ENCODE assay signal across 18 cellular contexts in genomic region chr20:51715028-51715872, GRCh38. TPM values are rescaled to one million over a fixed set of nuclear protein-coding genes. Genes with fewer than 3 reads are reported as not detected.
DNase-seq lines count a peak whose midpoint lies in the region; ATAC-seq and TF ChIP-seq lines count a peak whose summit lies in the region.
"Had no signal": no experiment of that assay in that cellular context is flagged by ENCODE, and none has a peak within 500 bp of the region (broad histone marks: within the 10 kb centered on the region; RNA-seq: fewer than 3 reads in every experiment).

No MANE protein-coding gene starts in this region.

- no peak overlapping the region for H4K5ac ChIP-seq in mesendoderm (ENCODE audit: low read length)

- peaks cover 8% of the 10 kb centered on the region for H3K36me3 Mint-ChIP-seq in activated T-helper 2 cell treated with anti-CD3 and anti-CD28 coated beads, Interferon-gamma antibody, Interleukin-2, Interleukin-4, amounts not matched to agents 10 μg/mL and 5 μg/mL and 100 μg/mL, durations not matched to agents 14 hours and 24 hours and 36 hours (ENCODE audit: low read depth)
- H3K36me3 Mint-ChIP-seq: memory B cell had no signal

- H3K4me3 Mint-ChIP-seq in activated T-helper 2 cell treated with anti-CD3 and anti-CD28 coated beads, Interferon-gamma antibody, Interleukin-2, Interleukin-4, amounts not matched to agents 10 μg/mL and 5 μg/mL and 100 μg/mL, durations not matched to agents 14 hours and 24 hours and 36 hours (ENCODE audit: low read depth), result peak overlapping the region; percentile 30
- H3K4me3 Mint-ChIP-seq: memory B cell, neural crest cell had no signal

- H3K27ac Mint-ChIP-seq in activated T-helper 2 cell treated with anti-CD3 and anti-CD28 coated beads, Interferon-gamma antibody, Interleukin-2, Interleukin-4, amounts not matched to agents 10 μg/mL and 5 μg/mL and 100 μg/mL, durations not matched to agents 14 hours and 24 hours and 36 hours, result peak overlapping the region; percentile 90
- H3K27ac Mint-ChIP-seq: memory B cell had no signal

- H3K27me3 Mint-ChIP-seq in activated T-helper 2 cell treated with anti-CD3 and anti-CD28 coated beads, Interferon-gamma antibody, Interleukin-2, Interleukin-4, amounts not matched to agents 10 μg/mL and 5 μg/mL and 100 μg/mL, durations not matched to agents 14 hours and 24 hours and 36 hours (ENCODE audit: low read depth), result peaks cover 7% of the 10 kb centered on the region

- no peak overlapping the region for H2BK15ac ChIP-seq in mesendoderm (replicated peaks; ENCODE audit: low read depth)

- DNase-seq in AG08395 (ENCODE audit: low spot score) (peak; percentile 18), HAP-1 (ENCODE audit: low spot score in 2 of 2) (peak; percentile 67 to 85), mesendoderm (no peak), UCSD-AML1 (lab: John Stamatoyannopoulos, UW; ENCODE audit: unreplicated experiment) (no peak), GM13976 (ENCODE audit: low spot score) (no peak)
- DNase-seq in activated T-helper 2 cell treated with anti-CD3 and anti-CD28 coated beads, Interferon-gamma antibody, Interleukin-2, Interleukin-4, amounts not matched to agents 10 μg/mL and 5 μg/mL and 100 μg/mL, durations not matched to agents 14 hours and 24 hours and 36 hours (ENCODE audit: low spot score), result no peak
- DNase-seq: activated CD4-positive, alpha-beta T cell treated with anti-CD3 and anti-CD28 coated beads, Interleukin-2, amount 50 U/mL, for 1 hour; activated T-cell treated with anti-CD3 and anti-CD28 coated beads, Interleukin-2, amount 50 U/mL, for 48 hours; islet precursor cell; MV-4-11; NCI-H2171; right cardiac atrium; Right ventricle myocardium superior; tibial artery had no signal

- in situ Hi-C loops in HAP-1 (cut with MboI; ENCODE audit: low sequenced_read_pairs), result no loop called here
- in situ Hi-C loops in GM13976 (cut with MboI; ENCODE audit: low sequenced_read_pairs, unreplicated experiment), result no loop called here

- no peaks in the 10 kb centered on the region for H3K79me1 ChIP-seq in mesendoderm (ENCODE audit: low read length)

- no peak overlapping the region for H3K4ac ChIP-seq in mesendoderm (ENCODE audit: low read depth, low read length)

- peak overlapping the region; percentile 36 for H3K18ac ChIP-seq in mesendoderm (ENCODE audit: low read length)

- H3K27me3 ChIP-seq in HAP-1 (ENCODE audit: low read depth) (no peaks in the 10 kb centered on the region), mesendoderm (ENCODE audit: insufficient read depth, low read length, poor library complexity) (no peaks in the 10 kb centered on the region)
- H3K27me3 ChIP-seq: tibial artery had no signal

- no peaks in the 10 kb centered on the region for H3K79me2 ChIP-seq in mesendoderm (ENCODE audit: control insufficient read depth, insufficient read depth, low read length)

- H3K23ac ChIP-seq in mesendoderm (ENCODE audit: low read length), result no peak overlapping the region

- no peaks in the 10 kb centered on the region for H3K9me3 ChIP-seq in HAP-1
- H3K9me3 ChIP-seq: tibial artery had no signal

- no peak overlapping the region for H2BK120ac ChIP-seq in mesendoderm (ENCODE audit: low read depth, low read length)

- no peak for TF ChIP-seq CTCF in GM13976 (IDR thresholded peaks at IDR 0.05; ENCODE audit: borderline replicate concordance, control extremely low read depth, extremely low read depth, insufficient read depth, missing control alignments)

- H3K4me3 ChIP-seq in HAP-1 (peak overlapping the region; percentile 15), mesendoderm (ENCODE audit: low read length) (no peak overlapping the region)
- H3K4me3 ChIP-seq: tibial artery had no signal

- no peak overlapping the region for H3K4me2 ChIP-seq in mesendoderm (ENCODE audit: low read length)

- peaks cover 33% of the 10 kb centered on the region for H3K4me1 Mint-ChIP-seq in activated T-helper 2 cell treated with anti-CD3 and anti-CD28 coated beads, Interferon-gamma antibody, Interleukin-2, Interleukin-4, amounts not matched to agents 10 μg/mL and 5 μg/mL and 100 μg/mL, durations not matched to agents 14 hours and 24 hours and 36 hours (ENCODE audit: low read depth)
- H3K4me1 Mint-ChIP-seq: memory B cell had no signal

- no peak for ATAC-seq in HG03045 (IDR thresholded peaks at IDR 0.05; ENCODE audit: unreplicated experiment)
- ATAC-seq: right cardiac atrium had no signal

- intact Hi-C loops in activated T-helper 2 cell treated with anti-CD3 and anti-CD28 coated beads, Interferon-gamma antibody, Interleukin-2, Interleukin-4, amounts not matched to agents 10 μg/mL and 5 μg/mL and 100 μg/mL, durations not matched to agents 14 hours and 24 hours and 36 hours (cut with micrococcal nuclease), result loop anchor here (1.0 to 5.0 kb wide), 10 partner anchors 12 to 332 kb away; no protein-coding TSS in a partner anchor

- H2BK5ac ChIP-seq in mesendoderm (ENCODE audit: low read length), result no peak overlapping the region

- no peak overlapping the region for H3K56ac ChIP-seq in mesendoderm (ENCODE audit: low read length)

- H3K9me3 Mint-ChIP-seq in activated T-helper 2 cell treated with anti-CD3 and anti-CD28 coated beads, Interferon-gamma antibody, Interleukin-2, Interleukin-4, amounts not matched to agents 10 μg/mL and 5 μg/mL and 100 μg/mL, durations not matched to agents 14 hours and 24 hours and 36 hours, result no peaks in the 10 kb centered on the region
- H3K9me3 Mint-ChIP-seq: memory B cell, neural crest cell had no signal

- H3K27ac ChIP-seq in mesendoderm (ENCODE audit: low read depth, low read length), result no peak overlapping the region
- H3K27ac ChIP-seq: C4-2B, tibial artery had no signal

- WGBS in mesendoderm (ENCODE audit: extremely low coverage, insufficient coverage, low lambda C conversion rate), result 100% methylated on average over 1 of the region's 10 CpGs

- no peak overlapping the region for H4K8ac ChIP-seq in mesendoderm (ENCODE audit: low read depth, low read length)

- no peak overlapping the region for H2AK5ac ChIP-seq in mesendoderm (ENCODE audit: low read length)

- H3K4me1 ChIP-seq in HAP-1 (peaks cover 44% of the 10 kb centered on the region), mesendoderm (ENCODE audit: control insufficient read depth, low read depth, low read length) (no peaks in the 10 kb centered on the region)
- H3K4me1 ChIP-seq: tibial artery had no signal

- no peaks in the 10 kb centered on the region; the same call in 1 of the 2 replicates for H3K36me3 ChIP-seq in HAP-1 (replicated peaks)
- H3K36me3 ChIP-seq in mesendoderm (ENCODE audit: control insufficient read depth, insufficient read depth, low read length), result no peaks in the 10 kb centered on the region

- H3K9ac ChIP-seq in mesendoderm (ENCODE audit: low read length), result no peak overlapping the region

RNA-seq across cellular contexts. Expression of gene ATP9A, which starts 52.9 kb away (rescaled TPM):
- 22.1 and 22.7 TPM in 2 replicates for total RNA-seq in activated T-helper 2 cell treated with anti-CD3 and anti-CD28 coated beads, Interferon-gamma antibody, Interleukin-2, Interleukin-4, amounts not matched to agents 10 μg/mL and 5 μg/mL and 100 μg/mL, durations not matched to agents 14 hours and 24 hours and 36 hours
- polyA plus RNA-seq in mesendoderm (2013, experiment 1 of 2), result 2.2 TPM
- 2.3 TPM for polyA plus RNA-seq in mesendoderm (2013, experiment 2 of 2)

Comparison
In these comparisons a context has a peak if more than half of its experiments do, and no peak if none do; other contexts are left out.
1. DNase-seq: peak in AG08395 (single experiment) and HAP-1 (2 of 2); none in activated T-helper 2 cell treated with anti-CD3 and anti-CD28 coated beads, Interferon-gamma antibody, Interleukin-2, Interleukin-4, amounts not matched to agents 10 μg/mL and 5 μg/mL and 100 μg/mL, durations not matched to agents 14 hours and 24 hours and 36 hours (single experiment), mesendoderm (single experiment), UCSD-AML1 (single experiment) and GM13976 (single experiment).